In genomic region chr20:10735195-10735949, GRCh38 we compare ENCODE assay signal across 15 cellular contexts.
"Had no signal": no experiment of that assay in that cellular context is flagged by ENCODE, and none has a peak within 500 bp of the region (broad histone marks: within the 10 kb centered on the region; RNA-seq: fewer than 3 reads in every experiment).

No MANE protein-coding gene starts in this region.

- H3K9me3 ChIP-seq: gastroesophageal sphincter, psoas muscle, SJSA1, upper lobe of left lung had no signal

- H3K36me3 ChIP-seq: gastroesophageal sphincter, SJSA1, upper lobe of left lung had no signal

- ATAC-seq: activated naive CD8-positive, alpha-beta T cell treated with anti-CD3 and anti-CD28 coated beads, Interleukin-2, amount 50 U/mL, for 24 hours; gastroesophageal sphincter; left colon; psoas muscle; stimulated activated naive B cell treated with anti-CD40 and anti-IgM and Interleukin-4, amounts not matched to agents 10 μg/mL and 1 μg/mL and 100 μg/mL, for 72 hours had no signal

- H3K4me1 ChIP-seq: psoas muscle had no signal

- DNase-seq: activated CD4-positive, alpha-beta T cell treated with anti-CD3 and anti-CD28 coated beads, Interleukin-2, amount 10 ng/mL, durations not matched to agents 7 days and 5 days; activated CD8-positive, alpha-beta memory T cell treated with anti-CD3 and anti-CD28 coated beads for 24 hours; activated naive CD4-positive, alpha-beta T cell; activated naive CD8-positive, alpha-beta T cell treated with anti-CD3 and anti-CD28 coated beads, Interleukin-2, amount 50 U/mL, for 24 hours; left colon; psoas muscle; stimulated activated CD4-positive, alpha-beta T cell treated with anti-CD3 and anti-CD28 coated beads, Interleukin-15, amount 100 ng/mL, for 24 hours; stimulated activated CD4-positive, alpha-beta T cell treated with anti-CD3 and anti-CD28 coated beads, Interleukin-4, amount 100 ng/mL, for 1 hour; stimulated activated naive B cell treated with anti-CD40 and anti-IgM and Interleukin-4, amounts not matched to agents 10 μg/mL and 1 μg/mL and 100 μg/mL, for 72 hours; substantia nigra; SW 1271; upper lobe of left lung had no signal

- H3K27ac ChIP-seq: epithelial cell of prostate, psoas muscle, SJSA1 had no signal

- H3K27me3 ChIP-seq: gastroesophageal sphincter, SJSA1, upper lobe of left lung had no signal

- H3K4me3 ChIP-seq: gastroesophageal sphincter, psoas muscle, SJSA1, upper lobe of left lung had no signal
